9 cellular contexts compared by ENCODE assay signal in genomic region chr5:135204151-135204600, GRCh38.
DNase-seq lines count a peak whose midpoint lies in the region; ATAC-seq, FAIRE-seq and TF ChIP-seq lines count a peak whose summit lies in the region.
"Had no signal": no experiment of that assay in that cellular context is flagged by ENCODE, and none has a peak within 500 bp of the region (broad histone marks: within the 10 kb centered on the region; RNA-seq: fewer than 3 reads in every experiment).

No MANE protein-coding gene starts in this region.

- RAD21 ChIA-PET in GM12878 (lab: Charles Lee; ENCODE audit: unreplicated experiment), result no interaction called here

- H4K20me1 ChIP-seq in Karpas-422 (ENCODE audit: insufficient read depth, low read depth, low read length) (no peaks in the 10 kb centered on the region), GM12878 (ENCODE audit: control insufficient read depth, insufficient read depth) (no peaks in the 10 kb centered on the region)

- H3K79me2 ChIP-seq in Karpas-422 (ENCODE audit: low read length), result no peaks in the 10 kb centered on the region
- no peaks in the 10 kb centered on the region for H3K79me2 ChIP-seq in GM12878 (ENCODE audit: control insufficient read depth, insufficient read depth, low read length)

- no peaks in the 10 kb centered on the region for H3K9me3 ChIP-seq in Karpas-422 (ENCODE audit: low read length)
- H3K9me3 ChIP-seq in GM12878 (replicated peaks; ENCODE audit: control insufficient read depth, insufficient read depth, low read length), result no peaks in the 10 kb centered on the region; the same call in 1 of the 3 replicates

- H3K27me3 Mint-ChIP-seq in neural crest cell (ENCODE audit: low read depth), result peaks cover 32% of the 10 kb centered on the region

- H3K36me3 Mint-ChIP-seq in neural crest cell (ENCODE audit: low read depth), result peaks cover 4% of the 10 kb centered on the region

- no peak for TF ChIP-seq RAD21 in GM12878 (IDR thresholded peaks at IDR 0.05; ENCODE audit: insufficient read depth, low read depth, low read length)

- H2AFZ ChIP-seq in Karpas-422 (ENCODE audit: low read length) (peak overlapping the region; percentile 86), GM12878 (ENCODE audit: control insufficient read depth, low read depth, low read length) (no peak overlapping the region)

- peak; percentile 19 to 48 (median 27); a peak in 4 of 6 replicates for TF ChIP-seq CTCF in GM12878 (IDR thresholded peaks at IDR 0.05 in 2 of 3, conservative IDR thresholded peaks at IDR 0.05 in 1 of 3; ENCODE audit: control insufficient read depth in 2 of 3, extremely low read depth in 1 of 3, insufficient read depth in 1 of 3, low read depth in 3 of 3, low read length in 3 of 3)
- TF ChIP-seq CTCF in neural crest cell (conservative IDR thresholded peaks at IDR 0.05), result peak; percentile 63

- CTCF ChIA-PET in GM12878 (lab: Yijun Ruan, JAX), result interaction anchor here (1.2 to 1.9 kb wide), 3 partner anchors 9 to 298 kb away, joined by 3 to 11 read pairs (median 8); no protein-coding TSS in a partner anchor

- H3K4me3 Mint-ChIP-seq in neural crest cell, result no peak overlapping the region
- H3K4me3 Mint-ChIP-seq: activated CD4-positive, alpha-beta T cell treated with anti-CD3 and anti-CD28 coated beads, Interleukin-2, amount 10 ng/mL, durations not matched to agents 24 days and 14 days had no signal

- no peaks in the 10 kb centered on the region for H3K9me2 ChIP-seq in Karpas-422 (replicated peaks; ENCODE audit: insufficient read depth, low read length)

- ATAC-seq in GM12878 (no peak), HG03565 (IDR thresholded peaks at IDR 0.05; ENCODE audit: unreplicated experiment) (no peak), left colon (no peak)

- H3K27ac ChIP-seq in Karpas-422 (ENCODE audit: low read length) (no peak overlapping the region), GM12878 (ENCODE audit: control insufficient read depth, insufficient read depth) (no peak overlapping the region)

- POLR2A ChIA-PET in GM12878 (lab: Charles Lee), result no interaction called here

- SMC1A ChIA-PET in GM12878 (lab: Charles Lee; ENCODE audit: uncharacterized antibody, unreplicated experiment), result no interaction called here

- WGBS in GM12878 (ENCODE audit: insufficient coverage, insufficient replicate concordance, low lambda C conversion rate, missing lambda C conversion rate), result 0% methylated on average over 1 of the region's 1 CpG

- peak; percentile 13 for FAIRE-seq in GM12878 (lab: Jason Lieb, UNC)

- in situ Hi-C loops in GM12878 (cut with MboI), result no loop called here

- DNase-seq in EH (ENCODE audit: low read depth) (peak; percentile 21), Karpas-422 (peak; percentile 60), GM12878 (ENCODE audit: low read depth, low spot score) (no peak), neural crest cell (ENCODE audit: low read depth, low spot score) (no peak), cortex of kidney (lab: John Stamatoyannopoulos, UW) (no peak), left colon (no peak)
- DNase-seq: activated CD4-positive, alpha-beta T cell treated with anti-CD3 and anti-CD28 coated beads, Interleukin-2, amount 10 ng/mL, durations not matched to agents 24 days and 14 days; midbrain had no signal

- TF ChIP-seq EP300 in GM12878 (IDR thresholded peaks at IDR 0.05; ENCODE audit: borderline replicate concordance in 1 of 2, control insufficient read depth in 1 of 2, low read depth in 2 of 2, low read length in 2 of 2), result no peak

- peak overlapping the region; percentile 55 for H3K4me2 ChIP-seq in Karpas-422 (ENCODE audit: low read depth, low read length, poor library complexity, severe bottlenecking)
- H3K4me2 ChIP-seq in GM12878 (ENCODE audit: control insufficient read depth, insufficient read depth), result no peak overlapping the region

- H3K9me3 Mint-ChIP-seq in neural crest cell, result peaks cover 9% of the 10 kb centered on the region

- TF ChIP-seq POLR2A in GM12878 (IDR thresholded peaks at IDR 0.05; ENCODE audit: low read depth, low read length), result no peak

- H3K4me1 ChIP-seq in Karpas-422 (ENCODE audit: low read length) (peaks cover 22% of the 10 kb centered on the region), GM12878 (ENCODE audit: control insufficient read depth, insufficient read depth, low read length) (no peaks in the 10 kb centered on the region)

- intact Hi-C loops in GM12878 (cut with micrococcal nuclease; ENCODE audit: unreplicated experiment) (no loop called here), left colon (cut with DNase I, micrococcal nuclease) (no loop called here)

- H3K9ac ChIP-seq in Karpas-422 (ENCODE audit: low read length), result no peak overlapping the region
- no peak overlapping the region for H3K9ac ChIP-seq in GM12878 (ENCODE audit: control insufficient read depth, insufficient read depth, low read length)

- H3K36me3 ChIP-seq in Karpas-422 (ENCODE audit: insufficient read depth, low read length) (no peaks in the 10 kb centered on the region), GM12878 (ENCODE audit: control insufficient read depth in 2 of 2, insufficient read depth in 2 of 2, low read length in 1 of 2) (no peaks in the 10 kb centered on the region)

- H3K4me3 ChIP-seq in Karpas-422 (ENCODE audit: low read length) (no peak overlapping the region), GM12878 (no peak overlapping the region)

- H3K4me1 Mint-ChIP-seq in neural crest cell, result no peaks in the 10 kb centered on the region

- H3K27me3 ChIP-seq in Karpas-422 (ENCODE audit: low read length), result no peaks in the 10 kb centered on the region
- H3K27me3 ChIP-seq in GM12878 (replicated peaks in 1 of 2; ENCODE audit: control insufficient read depth in 2 of 2, insufficient read depth in 2 of 2, low read length in 1 of 2), result peaks cover 0 to 5% of the 10 kb centered on the region in 2 experiments; a peak in 1 of 4 replicates

- no TSS peak for BruUV-seq in GM12878 (replicated peaks; lab: Mats Ljungman, UMichigan)

- no peak overlapping the region for H3K27ac Mint-ChIP-seq in neural crest cell (ENCODE audit: unreplicated experiment)
- H3K27ac Mint-ChIP-seq: activated CD4-positive, alpha-beta T cell treated with anti-CD3 and anti-CD28 coated beads, Interleukin-2, amount 10 ng/mL, durations not matched to agents 24 days and 14 days had no signal

TF ChIP-seq in GM12878, 131 proteins besides CTCF, POLR2A, EP300 and RAD21:
- no peak for TF ChIP-seq MEF2B (IDR thresholded peaks at IDR 0.05; ENCODE audit: partially characterized antibody, poor library complexity, severe bottlenecking)
- TF ChIP-seq HDGF (IDR thresholded peaks at IDR 0.05), result no peak
- TF ChIP-seq EED (IDR thresholded peaks at IDR 0.05; ENCODE audit: low read depth), result no peak
- TF ChIP-seq HDAC6 (IDR thresholded peaks at IDR 0.05; ENCODE audit: unreplicated experiment), result no peak
- no peak for TF ChIP-seq NFYA (IDR thresholded peaks at IDR 0.05; ENCODE audit: borderline replicate concordance, low read depth, low read length)
- no peak for TF ChIP-seq POU2F2 (IDR thresholded peaks at IDR 0.05; ENCODE audit: borderline replicate concordance, low read depth, low read length)
- TF ChIP-seq SMAD1 (IDR thresholded peaks at IDR 0.05; ENCODE audit: low read depth, partially characterized antibody), result no peak
- TF ChIP-seq SREBF1 (IDR thresholded peaks at IDR 0.05; ENCODE audit: low read length), result no peak
- no peak for TF ChIP-seq KDM1A (IDR thresholded peaks at IDR 0.05; ENCODE audit: borderline replicate concordance)
- no peak for TF ChIP-seq FOS (IDR thresholded peaks at IDR 0.05; ENCODE audit: borderline replicate concordance, extremely low read depth, insufficient read length)
- TF ChIP-seq ASH2L (IDR thresholded peaks at IDR 0.05; ENCODE audit: borderline replicate concordance, low read depth), result no peak
- no peak for TF ChIP-seq ZSCAN29 (IDR thresholded peaks at IDR 0.05)
- no peak for TF ChIP-seq BACH1 (IDR thresholded peaks at IDR 0.05; ENCODE audit: borderline replicate concordance)
- TF ChIP-seq NRF1 (conservative IDR thresholded peaks at IDR 0.05; ENCODE audit: low read depth, low read length), result no peak
- TF ChIP-seq EZH2 (IDR thresholded peaks at IDR 0.05; ENCODE audit: borderline replicate concordance, control insufficient read depth, low read depth, low read length), result no peak

Comparison
In these comparisons a context has a peak if more than half of its experiments do, and no peak if none do; other contexts are left out.
1. DNase-seq: peak in EH (single experiment) and Karpas-422 (single experiment); none in GM12878 (single experiment), neural crest cell (single experiment), cortex of kidney (single experiment) and left colon (0 of 2).